12 cellular contexts compared by ENCODE assay signal in the genomic region with DNA sequence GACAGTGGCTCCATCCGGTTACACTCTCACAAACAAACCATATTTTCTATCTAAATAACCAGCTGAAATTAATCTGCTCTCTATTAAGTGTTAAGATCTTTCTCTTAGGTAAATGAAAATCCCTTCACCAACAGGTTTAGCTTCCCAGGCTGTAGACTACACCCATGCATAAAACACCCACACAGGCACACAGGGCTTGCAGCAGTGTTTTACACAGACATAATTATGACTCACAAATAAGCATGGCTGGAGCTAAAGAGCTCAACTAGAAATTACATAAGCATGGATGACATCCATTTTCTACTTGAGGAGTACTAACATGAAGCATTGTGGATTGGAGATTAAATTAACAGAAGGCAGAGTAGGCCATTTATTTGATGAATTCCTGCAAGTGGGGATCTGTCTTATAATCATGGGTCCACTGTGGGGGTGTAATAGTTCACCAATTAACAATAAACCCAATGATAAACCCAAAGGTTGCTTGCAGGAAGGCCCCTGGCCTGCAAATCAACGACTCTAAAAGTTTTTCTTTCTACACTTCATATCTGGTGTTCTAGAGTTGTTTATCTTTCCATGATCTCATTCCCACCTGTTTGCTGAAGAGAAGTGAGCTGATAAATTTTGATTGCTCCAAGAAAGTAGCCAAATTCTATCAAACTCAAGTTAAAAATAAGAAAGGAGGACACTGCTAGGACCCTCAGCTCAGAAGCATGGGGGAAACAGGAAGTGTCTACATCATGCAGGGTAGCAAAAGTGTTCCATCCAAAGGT. TPM values are rescaled to one million over a fixed set of nuclear protein-coding genes. Genes with fewer than 3 reads are reported as not detected.
DNase-seq lines count a peak whose midpoint lies in the region; ATAC-seq and TF ChIP-seq lines count a peak whose summit lies in the region.
"Had no signal": no experiment of that assay in that cellular context is flagged by ENCODE, and none has a peak within 500 bp of the region (broad histone marks: within the 10 kb centered on the region; RNA-seq: fewer than 3 reads in every experiment).

No MANE protein-coding gene starts in this region.

- H3K9ac ChIP-seq in smooth muscle cell (ENCODE audit: low read depth), result no peak overlapping the region

- no peak overlapping the region for H3K4me3 ChIP-seq in smooth muscle cell
- H3K4me3 ChIP-seq: tibial artery had no signal

- H3K79me2 ChIP-seq in smooth muscle cell (ENCODE audit: low read depth), result no peaks in the 10 kb centered on the region

- no peaks in the 10 kb centered on the region for H3K9me3 Mint-ChIP-seq in activated CD4-positive, alpha-beta memory T cell treated with anti-CD3 and anti-CD28 coated beads for 36 hours

- no peaks in the 10 kb centered on the region for H3K36me3 ChIP-seq in smooth muscle cell (ENCODE audit: low read depth)
- H3K36me3 ChIP-seq: tibial artery had no signal

- WGBS in smooth muscle cell (ENCODE audit: low lambda C conversion rate), result 92% methylated on average over 2 of the region's 2 CpGs

- CTCF ChIA-PET in activated CD4-positive, alpha-beta memory T cell treated with anti-CD3 and anti-CD28 coated beads for 36 hours (lab: Charles Lee), result interaction anchor here (1.0 to 1.5 kb wide), 2 partner anchors 36 to 160 kb away, joined by 3 to 5 read pairs; no protein-coding TSS in a partner anchor

- H3K4me3 Mint-ChIP-seq in activated CD4-positive, alpha-beta memory T cell treated with anti-CD3 and anti-CD28 coated beads for 36 hours, result no peak overlapping the region

- POLR2A ChIA-PET in activated CD4-positive, alpha-beta memory T cell treated with anti-CD3 and anti-CD28 coated beads for 36 hours (lab: Charles Lee), result no interaction called here

- H3K27ac ChIP-seq in epithelial cell of prostate, result no peak overlapping the region
- no peak overlapping the region for H3K27ac ChIP-seq in smooth muscle cell (ENCODE audit: low read depth)
- H3K27ac ChIP-seq: tibial artery had no signal

- peak overlapping the region; percentile 16 for H3K27ac Mint-ChIP-seq in activated CD4-positive, alpha-beta memory T cell treated with anti-CD3 and anti-CD28 coated beads for 36 hours

- no peak for ATAC-seq in GM19035 (IDR thresholded peaks at IDR 0.05; ENCODE audit: unreplicated experiment)
- ATAC-seq in HG02798 (IDR thresholded peaks at IDR 0.05; ENCODE audit: poor library complexity, unreplicated experiment), result no peak

- H3K4me2 ChIP-seq in smooth muscle cell, result peak overlapping the region; percentile 43

- no peak for TF ChIP-seq CTCF in smooth muscle cell (IDR thresholded peaks at IDR 0.05; ENCODE audit: borderline replicate concordance, insufficient read depth, poor library complexity, severe bottlenecking)

- no peaks in the 10 kb centered on the region for H3K27me3 ChIP-seq in smooth muscle cell (ENCODE audit: low read depth)
- H3K27me3 ChIP-seq: tibial artery had no signal

- H3K4me1 Mint-ChIP-seq in activated CD4-positive, alpha-beta memory T cell treated with anti-CD3 and anti-CD28 coated beads for 36 hours (ENCODE audit: low read depth), result peaks cover 53% of the 10 kb centered on the region

- H3F3A ChIP-seq in smooth muscle cell (ENCODE audit: low read depth), result no peaks in the 10 kb centered on the region

- H3K9me3 ChIP-seq in smooth muscle cell (replicated peaks; ENCODE audit: low read depth), result no peaks in the 10 kb centered on the region
- H3K9me3 ChIP-seq: tibial artery had no signal

- H3K27me3 Mint-ChIP-seq in activated CD4-positive, alpha-beta memory T cell treated with anti-CD3 and anti-CD28 coated beads for 36 hours, result no peaks in the 10 kb centered on the region

- no peaks in the 10 kb centered on the region for H3K4me1 ChIP-seq in smooth muscle cell (ENCODE audit: low read depth)
- H3K4me1 ChIP-seq: tibial artery had no signal

- DNase-seq in activated T-cell treated with anti-CD3 and anti-CD28 coated beads for 4 hours (peak; percentile 23), epithelial cell of prostate (ENCODE audit: low read depth, low spot score) (peak; percentile 27), smooth muscle cell (lab: John Stamatoyannopoulos, UW; ENCODE audit: unreplicated experiment) (no peak), GM19238 (ENCODE audit: insufficient read length, low spot score) (no peak)
- no peak for DNase-seq in activated T-cell treated with anti-CD3 and anti-CD28 coated beads, Interleukin-2, amount 50 U/mL, for 48 hours
- DNase-seq in activated CD4-positive, alpha-beta memory T cell treated with anti-CD3 and anti-CD28 coated beads for 36 hours, result peak; percentile 35
- DNase-seq: cerebellar nuclear complex, kidney, NCI-H1694 treated with DMSO at 0.1 percent for 48 hours, tibial artery had no signal

- intact Hi-C loops in activated CD4-positive, alpha-beta memory T cell treated with anti-CD3 and anti-CD28 coated beads for 36 hours (cut with micrococcal nuclease), result loop anchor here (2.0 to 5.0 kb wide), 2 partner anchors 47 to 156 kb away; a partner anchor contains a TSS

- H4K20me1 ChIP-seq in smooth muscle cell (ENCODE audit: low read depth), result no peaks in the 10 kb centered on the region

- no peak overlapping the region for H2AFZ ChIP-seq in smooth muscle cell (ENCODE audit: low read depth)

- no peaks in the 10 kb centered on the region for H3K36me3 Mint-ChIP-seq in activated CD4-positive, alpha-beta memory T cell treated with anti-CD3 and anti-CD28 coated beads for 36 hours

RNA-seq across cellular contexts. Expression of a gene that starts 33.8 kb away (rescaled TPM):
- total RNA-seq in activated CD4-positive, alpha-beta memory T cell treated with anti-CD3 and anti-CD28 coated beads for 36 hours, result 10 to 100 TPM; 17.9 to 18.2 TPM
- total RNA-seq in smooth muscle cell, result 12.6 and 16.3 TPM in 2 replicates
- 7.9 and 9.6 TPM in 2 replicates for polyA plus RNA-seq in smooth muscle cell

Comparison
In these comparisons a context has a peak if more than half of its experiments do, and no peak if none do; other contexts are left out.
1. DNase-seq: peak in activated T-cell treated with anti-CD3 and anti-CD28 coated beads for 4 hours (single experiment), activated CD4-positive, alpha-beta memory T cell treated with anti-CD3 and anti-CD28 coated beads for 36 hours (single experiment) and epithelial cell of prostate (single experiment); none in activated T-cell treated with anti-CD3 and anti-CD28 coated beads, Interleukin-2, amount 50 U/mL, for 48 hours (0 of 2), smooth muscle cell (single experiment) and GM19238 (single experiment).